9 cellular contexts compared by ENCODE assay signal in genomic region chr18:75207298-75208054, GRCh38. TPM values are rescaled to one million over a fixed set of nuclear protein-coding genes. Genes with fewer than 3 reads are reported as not detected.
A peak's percentile ranks its signal among the peaks of the same experiment; 100 is the strongest.
DNase-seq lines count a peak whose midpoint lies in the region; ATAC-seq and FAIRE-seq lines count a peak whose summit lies in the region.
"Had no signal": no experiment of that assay in that cellular context is flagged by ENCODE, and none has a peak within 500 bp of the region (broad histone marks: within the 10 kb centered on the region; RNA-seq: fewer than 3 reads in every experiment).

No MANE protein-coding gene starts in this region.

- no peaks in the 10 kb centered on the region for H3K9me3 Mint-ChIP-seq in activated T-cell treated with anti-CD3 and anti-CD28 coated beads, Interleukin-2, amount 50 U/mL, for 4 hours

- peak overlapping the region; percentile 94 to 99 for H3K27ac ChIP-seq in small intestine (ENCODE audit: low read depth in 1 of 2, low read length in 1 of 2)

- peak overlapping the region; percentile 91 to 97 for H3K4me3 ChIP-seq in small intestine (ENCODE audit: low read depth in 1 of 2, low read length in 2 of 2)

- H3K4me1 ChIP-seq in small intestine (ENCODE audit: control insufficient read depth in 2 of 2, insufficient read depth in 1 of 2, low read depth in 1 of 2, low read length in 1 of 2), result peaks cover 2 to 13% of the 10 kb centered on the region in 2 donors

- H3K27me3 Mint-ChIP-seq in activated T-cell treated with anti-CD3 and anti-CD28 coated beads, Interleukin-2, amount 50 U/mL, for 4 hours (ENCODE audit: low read depth), result no peaks in the 10 kb centered on the region

- no peaks in the 10 kb centered on the region for H3K9me3 ChIP-seq in small intestine (ENCODE audit: control insufficient read depth, low read depth)

- H3K4me1 Mint-ChIP-seq in activated T-cell treated with anti-CD3 and anti-CD28 coated beads, Interleukin-2, amount 50 U/mL, for 4 hours (ENCODE audit: low read depth), result peaks cover 49% of the 10 kb centered on the region

- ATAC-seq in HG03457 (IDR thresholded peaks at IDR 0.05; ENCODE audit: unreplicated experiment) (peak; percentile 6), HG03521 (IDR thresholded peaks at IDR 0.05; ENCODE audit: unreplicated experiment) (no peak)
- peak; percentile 24 to 29 for ATAC-seq in activated T-cell treated with anti-CD3 and anti-CD28 coated beads, Interleukin-2, amount 50 U/mL, for 4 hours

- FAIRE-seq in small intestine (lab: Jason Lieb, UNC), result no peak
- FAIRE-seq: A204.1 had no signal

- WGBS in small intestine, 3 donors, result 8 to 16% (median 12%) methylated on average over 18 of the region's 18 CpGs

- H3K36me3 ChIP-seq in small intestine (ENCODE audit: control insufficient read depth in 2 of 2, insufficient read depth in 2 of 2, low read length in 2 of 2), result no peaks in the 10 kb centered on the region

- no peaks in the 10 kb centered on the region for H3K27me3 ChIP-seq in small intestine (ENCODE audit: control insufficient read depth in 2 of 2, insufficient read depth in 2 of 2, low read length in 2 of 2)

- H3K4me3 Mint-ChIP-seq in activated T-cell treated with anti-CD3 and anti-CD28 coated beads, Interleukin-2, amount 50 U/mL, for 4 hours, result peak overlapping the region; percentile 93

- H3K36me3 Mint-ChIP-seq in activated T-cell treated with anti-CD3 and anti-CD28 coated beads, Interleukin-2, amount 50 U/mL, for 4 hours (ENCODE audit: insufficient read depth), result no peaks in the 10 kb centered on the region

- DNase-seq in DMS 273 (lab: John Stamatoyannopoulos, UW; ENCODE audit: unreplicated experiment) (peak; percentile 13), DMS 273 treated with DMSO at 0.1 percent for 48 hours (lab: John Stamatoyannopoulos, UW) (no peak), hepatic stellate cell (ENCODE audit: low spot score) (peak; percentile 56), small intestine (peak; percentile 41), NCI-H226 (no peak)
- DNase-seq in activated T-cell treated with anti-CD3 and anti-CD28 coated beads, Interleukin-2, amount 50 U/mL, for 4 hours, result no peak

RNA-seq across cellular contexts. Expression of gene PTGR3, which starts 1.5 kb away (rescaled TPM):
- 10 to 100 TPM in 1 of 3 donors, 1 to 10 TPM in 2; 8.9 to 12.8 (median 9.2) TPM for total RNA-seq in activated T-cell treated with anti-CD3 and anti-CD28 coated beads, Interleukin-2, amount 50 U/mL, for 4 hours
- 10 to 100 TPM; 11.6 to 23.3 (median 21.0) TPM for polyA plus RNA-seq in small intestine

RNA-seq across cellular contexts. Expression of gene TSHZ1, which starts 3.1 kb away (rescaled TPM):
- 10 to 100 TPM; 10.8 to 13.6 (median 12.5) TPM for total RNA-seq in activated T-cell treated with anti-CD3 and anti-CD28 coated beads, Interleukin-2, amount 50 U/mL, for 4 hours
- 10 to 100 TPM in 1 of 3 donors, 1 to 10 TPM in 2; 7.3 to 13.0 (median 7.6) TPM for polyA plus RNA-seq in small intestine

Comparison
In these comparisons a context has a peak if more than half of its experiments do, and no peak if none do; other contexts are left out.
1. DNase-seq: peak in DMS 273 (single experiment), hepatic stellate cell (single experiment) and small intestine (single experiment); none in DMS 273 treated with DMSO at 0.1 percent for 48 hours (single experiment), activated T-cell treated with anti-CD3 and anti-CD28 coated beads, Interleukin-2, amount 50 U/mL, for 4 hours (single experiment) and NCI-H226 (single experiment).